ENCODE assay signal across 1 cellular context in the genomic region with DNA sequence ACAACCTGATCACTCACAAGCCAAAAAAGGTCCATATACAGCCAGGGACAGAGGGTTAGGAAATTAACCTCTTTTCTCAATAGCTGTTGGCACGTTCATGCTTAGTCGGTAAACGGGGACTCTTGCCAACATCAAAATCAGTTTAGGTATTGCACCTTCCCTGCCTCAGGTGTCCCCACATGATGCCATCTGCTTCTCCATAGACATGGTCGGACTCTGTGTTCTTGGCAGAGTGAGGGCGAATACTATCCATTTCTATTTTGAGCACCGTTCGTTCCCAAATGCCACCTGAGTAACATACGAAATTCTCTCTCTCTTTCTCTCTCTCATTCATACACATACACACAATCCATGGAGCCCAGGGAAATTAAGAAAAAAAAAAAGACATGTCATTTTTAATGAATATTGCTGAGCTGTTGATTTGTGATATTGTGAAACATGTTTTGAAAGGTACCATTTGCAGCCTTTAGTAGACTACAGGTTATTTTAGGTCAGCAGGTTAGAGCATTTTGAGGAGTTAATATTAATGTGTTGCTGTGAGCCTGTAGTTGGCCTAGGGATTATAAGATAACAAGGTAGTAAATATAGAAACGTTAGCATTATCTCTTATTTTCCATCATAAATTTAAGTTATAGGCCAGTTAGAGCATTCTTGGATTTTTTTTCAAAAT.
TF ChIP-seq lines count a peak whose summit lies in the region.

No MANE protein-coding gene starts in this region.

TF ChIP-seq in liver, 16 proteins besides CTCF, POLR2A, EP300 and RAD21:
- TF ChIP-seq, protein P1, sequence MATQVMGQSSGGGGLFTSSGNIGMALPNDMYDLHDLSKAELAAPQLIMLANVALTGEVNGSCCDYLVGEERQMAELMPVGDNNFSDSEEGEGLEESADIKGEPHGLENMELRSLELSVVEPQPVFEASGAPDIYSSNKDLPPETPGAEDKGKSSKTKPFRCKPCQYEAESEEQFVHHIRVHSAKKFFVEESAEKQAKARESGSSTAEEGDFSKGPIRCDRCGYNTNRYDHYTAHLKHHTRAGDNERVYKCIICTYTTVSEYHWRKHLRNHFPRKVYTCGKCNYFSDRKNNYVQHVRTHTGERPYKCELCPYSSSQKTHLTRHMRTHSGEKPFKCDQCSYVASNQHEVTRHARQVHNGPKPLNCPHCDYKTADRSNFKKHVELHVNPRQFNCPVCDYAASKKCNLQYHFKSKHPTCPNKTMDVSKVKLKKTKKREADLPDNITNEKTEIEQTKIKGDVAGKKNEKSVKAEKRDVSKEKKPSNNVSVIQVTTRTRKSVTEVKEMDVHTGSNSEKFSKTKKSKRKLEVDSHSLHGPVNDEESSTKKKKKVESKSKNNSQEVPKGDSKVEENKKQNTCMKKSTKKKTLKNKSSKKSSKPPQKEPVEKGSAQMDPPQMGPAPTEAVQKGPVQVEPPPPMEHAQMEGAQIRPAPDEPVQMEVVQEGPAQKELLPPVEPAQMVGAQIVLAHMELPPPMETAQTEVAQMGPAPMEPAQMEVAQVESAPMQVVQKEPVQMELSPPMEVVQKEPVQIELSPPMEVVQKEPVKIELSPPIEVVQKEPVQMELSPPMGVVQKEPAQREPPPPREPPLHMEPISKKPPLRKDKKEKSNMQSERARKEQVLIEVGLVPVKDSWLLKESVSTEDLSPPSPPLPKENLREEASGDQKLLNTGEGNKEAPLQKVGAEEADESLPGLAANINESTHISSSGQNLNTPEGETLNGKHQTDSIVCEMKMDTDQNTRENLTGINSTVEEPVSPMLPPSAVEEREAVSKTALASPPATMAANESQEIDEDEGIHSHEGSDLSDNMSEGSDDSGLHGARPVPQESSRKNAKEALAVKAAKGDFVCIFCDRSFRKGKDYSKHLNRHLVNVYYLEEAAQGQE (IDR thresholded peaks at IDR 0.05) = no peak
- TF ChIP-seq HNF4A (conservative IDR thresholded peaks at IDR 0.05) = peak; percentile 61 to 63
- TF ChIP-seq EGR1 (IDR thresholded peaks at IDR 0.05; ENCODE audit: low read depth in 2 of 2) = no peak
- TF ChIP-seq ATF3 (IDR thresholded peaks at IDR 0.05) = no peak
- no peak for TF ChIP-seq NR2F2 (IDR thresholded peaks at IDR 0.05)
- TF ChIP-seq, protein P2, sequence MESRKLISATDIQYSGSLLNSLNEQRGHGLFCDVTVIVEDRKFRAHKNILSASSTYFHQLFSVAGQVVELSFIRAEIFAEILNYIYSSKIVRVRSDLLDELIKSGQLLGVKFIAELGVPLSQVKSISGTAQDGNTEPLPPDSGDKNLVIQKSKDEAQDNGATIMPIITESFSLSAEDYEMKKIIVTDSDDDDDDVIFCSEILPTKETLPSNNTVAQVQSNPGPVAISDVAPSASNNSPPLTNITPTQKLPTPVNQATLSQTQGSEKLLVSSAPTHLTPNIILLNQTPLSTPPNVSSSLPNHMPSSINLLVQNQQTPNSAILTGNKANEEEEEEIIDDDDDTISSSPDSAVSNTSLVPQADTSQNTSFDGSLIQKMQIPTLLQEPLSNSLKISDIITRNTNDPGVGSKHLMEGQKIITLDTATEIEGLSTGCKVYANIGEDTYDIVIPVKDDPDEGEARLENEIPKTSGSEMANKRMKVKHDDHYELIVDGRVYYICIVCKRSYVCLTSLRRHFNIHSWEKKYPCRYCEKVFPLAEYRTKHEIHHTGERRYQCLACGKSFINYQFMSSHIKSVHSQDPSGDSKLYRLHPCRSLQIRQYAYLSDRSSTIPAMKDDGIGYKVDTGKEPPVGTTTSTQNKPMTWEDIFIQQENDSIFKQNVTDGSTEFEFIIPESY (IDR thresholded peaks at IDR 0.05) = no peak
- peak; percentile 67 for TF ChIP-seq SP1 (IDR thresholded peaks at IDR 0.05)
- no peak for TF ChIP-seq GABPA (IDR thresholded peaks at IDR 0.05 in 1 of 2, conservative IDR thresholded peaks at IDR 0.05 in 1 of 2)
- TF ChIP-seq, protein P3, sequence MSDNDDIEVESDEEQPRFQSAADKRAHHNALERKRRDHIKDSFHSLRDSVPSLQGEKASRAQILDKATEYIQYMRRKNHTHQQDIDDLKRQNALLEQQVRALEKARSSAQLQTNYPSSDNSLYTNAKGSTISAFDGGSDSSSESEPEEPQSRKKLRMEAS (IDR thresholded peaks at IDR 0.05) = no peak
- TF ChIP-seq FOXA2 (IDR thresholded peaks at IDR 0.05) = peak; percentile 5
- TF ChIP-seq FOXA1 (IDR thresholded peaks at IDR 0.05) = no peak
- TF ChIP-seq YY1 (IDR thresholded peaks at IDR 0.05) = peak; percentile 62
- TF ChIP-seq RXRA (IDR thresholded peaks at IDR 0.05) = peak; percentile 62 to 82
- TF ChIP-seq HNF4G (IDR thresholded peaks at IDR 0.05) = peak; percentile 9
- no peak for TF ChIP-seq TAF1 (conservative IDR thresholded peaks at IDR 0.05)
- TF ChIP-seq JUND (IDR thresholded peaks at IDR 0.05) = peak; percentile 25 to 36
